18 cellular contexts compared by ENCODE assay signal in the genomic region with DNA sequence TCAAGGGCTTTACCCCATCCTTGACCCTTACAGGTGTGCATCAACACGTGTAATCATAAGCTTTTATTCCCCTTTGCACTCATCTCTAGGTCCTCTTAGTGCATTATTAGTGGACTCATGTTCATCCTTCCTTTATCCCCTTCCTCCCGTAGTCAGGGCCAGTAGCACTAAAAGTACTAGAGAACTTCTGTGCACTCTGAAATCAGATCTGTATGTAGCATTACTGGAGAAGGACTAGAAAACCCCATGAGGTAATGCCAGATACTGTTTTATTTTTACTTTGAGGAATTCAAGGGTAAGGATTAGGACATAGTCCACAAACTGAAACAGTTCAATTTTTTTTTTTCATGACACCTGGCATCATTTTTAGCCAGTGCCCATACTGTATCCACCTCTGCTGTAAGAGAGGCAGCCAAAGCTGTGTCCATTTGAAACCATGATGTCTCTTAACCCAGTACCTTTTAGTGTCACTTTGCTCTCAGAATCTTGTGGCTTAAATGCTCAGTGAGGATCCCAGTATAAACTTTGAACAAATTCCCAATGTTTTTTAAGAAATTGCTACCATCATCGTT.
DNase-seq lines count a peak whose midpoint lies in the region; ATAC-seq, FAIRE-seq and TF ChIP-seq lines count a peak whose summit lies in the region.
"Had no signal": no experiment of that assay in that cellular context is flagged by ENCODE, and none has a peak within 500 bp of the region (broad histone marks: within the 10 kb centered on the region; RNA-seq: fewer than 3 reads in every experiment).

No MANE protein-coding gene starts in this region.

- H3K36me3 ChIP-seq in KMS-11 (ENCODE audit: insufficient read depth) (no peaks in the 10 kb centered on the region), astrocyte (ENCODE audit: insufficient read depth, low read length) (no peaks in the 10 kb centered on the region), mesenchymal stem cell (ENCODE audit: control insufficient read depth in 1 of 2, insufficient read depth in 2 of 2, low read depth in 1 of 2, low read length in 2 of 2) (peaks cover 0 to 47% of the 10 kb centered on the region in 2 experiments)

- no peaks in the 10 kb centered on the region for H3K79me2 ChIP-seq in KMS-11 (ENCODE audit: insufficient read depth, low read depth)
- no peaks in the 10 kb centered on the region for H3K79me2 ChIP-seq in astrocyte (ENCODE audit: insufficient read depth, low read length)

- H4K91ac ChIP-seq in mesenchymal stem cell (ENCODE audit: low read length) = peak overlapping the region; percentile 94

- no peaks in the 10 kb centered on the region for H4K20me1 ChIP-seq in KMS-11 (ENCODE audit: insufficient read depth)
- H4K20me1 ChIP-seq in astrocyte (ENCODE audit: insufficient read depth, low read length) = no peaks in the 10 kb centered on the region
- H4K20me1 ChIP-seq: BLaER1 had no signal

- no peaks in the 10 kb centered on the region for H3K9me3 Mint-ChIP-seq in activated naive CD4-positive, alpha-beta T cell treated with anti-CD3 and anti-CD28 coated beads, Interleukin-2, amount 50 U/mL, for 24 hours
- H3K9me3 Mint-ChIP-seq in activated naive CD4-positive, alpha-beta T cell treated with anti-CD3 and anti-CD28 coated beads for 36 hours = no peaks in the 10 kb centered on the region
- H3K9me3 Mint-ChIP-seq in astrocyte (ENCODE audit: unreplicated experiment) = peaks cover 12% of the 10 kb centered on the region
- H3K9me3 Mint-ChIP-seq: CD8-positive, alpha-beta T cell had no signal

- H3K36me3 Mint-ChIP-seq in activated naive CD4-positive, alpha-beta T cell treated with anti-CD3 and anti-CD28 coated beads, Interleukin-2, amount 50 U/mL, for 24 hours = peaks cover 23% of the 10 kb centered on the region
- peaks cover 35% of the 10 kb centered on the region for H3K36me3 Mint-ChIP-seq in activated naive CD4-positive, alpha-beta T cell treated with anti-CD3 and anti-CD28 coated beads for 36 hours (ENCODE audit: low read depth)
- peaks cover 15% of the 10 kb centered on the region for H3K36me3 Mint-ChIP-seq in astrocyte (ENCODE audit: low read depth, unreplicated experiment)

- H3K23ac ChIP-seq in mesenchymal stem cell (ENCODE audit: low read length in 2 of 2) = no peak overlapping the region

- CTCF ChIA-PET in activated naive CD4-positive, alpha-beta T cell treated with anti-CD3 and anti-CD28 coated beads for 36 hours (lab: Charles Lee) = interaction anchor here (0.7 kb wide), 1 partner anchor 101 kb away, joined by 4 read pairs; no protein-coding TSS in a partner anchor

- peak overlapping the region; percentile 80 for H4K8ac ChIP-seq in mesenchymal stem cell (ENCODE audit: low read length)

- no peak overlapping the region for H3K4me3 Mint-ChIP-seq in activated naive CD4-positive, alpha-beta T cell treated with anti-CD3 and anti-CD28 coated beads, Interleukin-2, amount 50 U/mL, for 24 hours
- H3K4me3 Mint-ChIP-seq in activated naive CD4-positive, alpha-beta T cell treated with anti-CD3 and anti-CD28 coated beads for 36 hours = no peak overlapping the region
- no peak overlapping the region for H3K4me3 Mint-ChIP-seq in astrocyte (ENCODE audit: unreplicated experiment)
- H3K4me3 Mint-ChIP-seq: CD8-positive, alpha-beta T cell had no signal

- H3K27me3 ChIP-seq in KMS-11 (ENCODE audit: insufficient read depth, low read depth) = no peaks in the 10 kb centered on the region
- no peaks in the 10 kb centered on the region for H3K27me3 ChIP-seq in astrocyte (ENCODE audit: insufficient read depth, low read length)
- no peaks in the 10 kb centered on the region for H3K27me3 ChIP-seq in mesenchymal stem cell (ENCODE audit: control insufficient read depth in 1 of 2, insufficient read depth in 1 of 2, low read length in 2 of 2)
- H3K27me3 ChIP-seq: BLaER1 had no signal

- peak overlapping the region; percentile 89 for H2BK120ac ChIP-seq in mesenchymal stem cell (ENCODE audit: low read depth, low read length)

- peaks cover 61% of the 10 kb centered on the region for H3K4me1 ChIP-seq in KMS-11 (ENCODE audit: low read depth, poor library complexity, severe bottlenecking)
- H3K4me1 ChIP-seq in astrocyte (ENCODE audit: insufficient read depth, low read length) = peaks cover 14% of the 10 kb centered on the region
- peaks cover 12% of the 10 kb centered on the region for H3K4me1 ChIP-seq in mesenchymal stem cell (ENCODE audit: control insufficient read depth, insufficient read depth, low read depth, low read length)

- no peak for FAIRE-seq in astrocyte (lab: Jason Lieb, UNC)
- FAIRE-seq: D721Med had no signal

- no peaks in the 10 kb centered on the region for H3K27me3 Mint-ChIP-seq in activated naive CD4-positive, alpha-beta T cell treated with anti-CD3 and anti-CD28 coated beads, Interleukin-2, amount 50 U/mL, for 24 hours
- H3K27me3 Mint-ChIP-seq in activated naive CD4-positive, alpha-beta T cell treated with anti-CD3 and anti-CD28 coated beads for 36 hours (ENCODE audit: low read depth) = no peaks in the 10 kb centered on the region
- H3K27me3 Mint-ChIP-seq in astrocyte (ENCODE audit: low read depth, unreplicated experiment) = no peaks in the 10 kb centered on the region

- H2BK12ac ChIP-seq in mesenchymal stem cell (ENCODE audit: low read length in 2 of 2) = peak overlapping the region; percentile 57 to 87

- peak overlapping the region in 1 of 2 experiments; percentile 83 for H3K14ac ChIP-seq in mesenchymal stem cell (ENCODE audit: low read length in 2 of 2)

- TF ChIP-seq CTCF in KMS-11 (conservative IDR thresholded peaks at IDR 0.05; ENCODE audit: low read depth, low read length) (no peak), astrocyte (IDR thresholded peaks at IDR 0.05; ENCODE audit: insufficient read depth, low read depth, low read length) (no peak)

- peak overlapping the region; percentile 73 to 93 for H3K18ac ChIP-seq in mesenchymal stem cell (ENCODE audit: low read depth in 1 of 2, low read length in 2 of 2)

- H3K27ac ChIP-seq in KMS-11 = no peak overlapping the region
- H3K27ac ChIP-seq in astrocyte (ENCODE audit: low read depth, low read length) = no peak overlapping the region
- no peak overlapping the region for H3K27ac ChIP-seq in mesenchymal stem cell (ENCODE audit: low read length, poor library complexity, severe bottlenecking)
- H3K27ac ChIP-seq: BLaER1, PC-9 had no signal

- no peak for DNase-seq in activated naive CD4-positive, alpha-beta T cell treated with anti-CD3 and anti-CD28 coated beads for 36 hours
- DNase-seq in astrocyte (ENCODE audit: low read depth) (no peak), mesenchymal stem cell (no peak), H4 (ENCODE audit: low spot score) (no peak)
- DNase-seq: CD8-positive, alpha-beta T cell; DMS79; MV-4-11; NCI-H1417 treated with DMSO at 0.1 percent for 48 hours; NCI-H2029; NCI-H2171; NCI-H774; PC-9 had no signal

- H3K9ac ChIP-seq in KMS-11 = no peak overlapping the region
- H3K9ac ChIP-seq in astrocyte (ENCODE audit: low read length) = no peak overlapping the region
- no peak overlapping the region for H3K9ac ChIP-seq in mesenchymal stem cell (ENCODE audit: low read length)
- H3K9ac ChIP-seq: BLaER1 had no signal

- no peak overlapping the region for H2AFZ ChIP-seq in KMS-11 (ENCODE audit: low read depth)
- H2AFZ ChIP-seq in astrocyte (ENCODE audit: low read depth, low read length) = no peak overlapping the region
- no peak overlapping the region for H2AFZ ChIP-seq in mesenchymal stem cell (ENCODE audit: low read depth, low read length)
- H2AFZ ChIP-seq: PC-9 had no signal

- peak overlapping the region; percentile 23 for H2BK15ac ChIP-seq in mesenchymal stem cell (ENCODE audit: low read depth, poor library complexity, severe bottlenecking)

- H3K9me3 ChIP-seq in astrocyte (ENCODE audit: insufficient read depth, low read depth, low read length) = no peaks in the 10 kb centered on the region
- no peaks in the 10 kb centered on the region for H3K9me3 ChIP-seq in mesenchymal stem cell (ENCODE audit: control insufficient read depth, low read length)

- H2AK5ac ChIP-seq in mesenchymal stem cell (ENCODE audit: low read length, severe bottlenecking) = peak overlapping the region; percentile 94

- peak overlapping the region; percentile 63 for H3K4me2 ChIP-seq in KMS-11
- no peak overlapping the region for H3K4me2 ChIP-seq in astrocyte (ENCODE audit: low read length)
- no peak overlapping the region for H3K4me2 ChIP-seq in mesenchymal stem cell (ENCODE audit: low read length, poor library complexity, severe bottlenecking)
- H3K4me2 ChIP-seq: BLaER1 had no signal

- peak overlapping the region; percentile 31 for H3K27ac Mint-ChIP-seq in activated naive CD4-positive, alpha-beta T cell treated with anti-CD3 and anti-CD28 coated beads, Interleukin-2, amount 50 U/mL, for 24 hours
- no peak overlapping the region for H3K27ac Mint-ChIP-seq in activated naive CD4-positive, alpha-beta T cell treated with anti-CD3 and anti-CD28 coated beads for 36 hours
- peak overlapping the region; percentile 63 for H3K27ac Mint-ChIP-seq in astrocyte (ENCODE audit: unreplicated experiment)
- H3K27ac Mint-ChIP-seq: CD8-positive, alpha-beta T cell had no signal

- H2BK5ac ChIP-seq in mesenchymal stem cell (ENCODE audit: low read depth, low read length, poor library complexity, severe bottlenecking) = no peak overlapping the region

- H3K4me3 ChIP-seq in KMS-11 (IDR thresholded peaks at IDR 0.05; ENCODE audit: insufficient read depth, low read depth, low read length) (no peak overlapping the region), astrocyte (ENCODE audit: insufficient read depth, low read depth, low read length) (no peak overlapping the region), mesenchymal stem cell (ENCODE audit: insufficient read depth in 1 of 2, low read depth in 1 of 2, low read length in 2 of 2) (no peak overlapping the region)
- H3K4me3 ChIP-seq: BLaER1, PC-9 had no signal

- no peak for ATAC-seq in GM21423 (IDR thresholded peaks at IDR 0.05; ENCODE audit: unreplicated experiment)
- ATAC-seq in HG02571 (IDR thresholded peaks at IDR 0.05; ENCODE audit: unreplicated experiment) = no peak
- ATAC-seq: CD8-positive, alpha-beta T cell had no signal

- H3K79me1 ChIP-seq in mesenchymal stem cell (replicated peaks; ENCODE audit: low read length, poor library complexity, severe bottlenecking) = peaks cover 5% of the 10 kb centered on the region

- 100% methylated on average over 3 of the region's 3 CpGs for WGBS in mesenchymal stem cell

- H3K4ac ChIP-seq in mesenchymal stem cell (ENCODE audit: low read depth in 1 of 2, low read length in 2 of 2) = peak overlapping the region in 1 of 2 experiments; percentile 66

- intact Hi-C loops in activated naive CD4-positive, alpha-beta T cell treated with anti-CD3 and anti-CD28 coated beads for 36 hours (cut with micrococcal nuclease) = no loop called here

- H3K4me1 Mint-ChIP-seq in activated naive CD4-positive, alpha-beta T cell treated with anti-CD3 and anti-CD28 coated beads, Interleukin-2, amount 50 U/mL, for 24 hours = peaks cover 6% of the 10 kb centered on the region
- peaks cover 11% of the 10 kb centered on the region for H3K4me1 Mint-ChIP-seq in activated naive CD4-positive, alpha-beta T cell treated with anti-CD3 and anti-CD28 coated beads for 36 hours (ENCODE audit: low read depth)
- peaks cover 28% of the 10 kb centered on the region for H3K4me1 Mint-ChIP-seq in astrocyte (ENCODE audit: low read depth, unreplicated experiment)
